ENCODE assay signal across 16 cellular contexts in the genomic region with DNA sequence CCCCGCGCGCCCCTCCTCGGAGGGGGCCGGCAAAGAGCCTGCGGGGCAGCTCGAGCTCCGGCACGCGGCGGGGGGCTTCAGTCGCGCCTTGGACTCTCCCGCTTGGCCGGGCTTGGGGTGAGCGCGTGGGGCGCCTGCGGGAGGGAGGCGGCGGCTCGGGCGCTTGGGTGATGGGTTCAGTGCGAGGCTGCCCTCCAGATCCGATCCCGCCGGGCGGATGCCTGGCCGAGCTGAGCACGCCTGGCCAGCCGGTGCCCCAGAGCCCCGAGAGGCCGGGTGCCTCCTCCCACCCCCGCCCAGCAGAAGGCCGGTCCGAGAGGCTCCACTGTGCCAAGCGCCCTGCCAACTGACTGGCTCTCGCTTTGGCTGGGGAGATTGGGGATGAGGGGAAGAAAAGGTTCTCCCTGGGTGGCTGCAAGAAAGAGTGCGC. TPM values are rescaled to one million over a fixed set of nuclear protein-coding genes. Genes with fewer than 3 reads are reported as not detected.
DNase-seq lines count a peak whose midpoint lies in the region; ATAC-seq and TF ChIP-seq lines count a peak whose summit lies in the region.
"Had no signal": no experiment of that assay in that cellular context is flagged by ENCODE, and none has a peak within 500 bp of the region (broad histone marks: within the 10 kb centered on the region; RNA-seq: fewer than 3 reads in every experiment).

No MANE protein-coding gene starts in this region.

- intact Hi-C loops in prostate gland (cut with DNase I) = loop anchor here (10.0 kb wide), 1 partner anchor 406 kb away; no protein-coding TSS in a partner anchor

- no peak for TF ChIP-seq CTCF in BE2C (IDR thresholded peaks at IDR 0.05; ENCODE audit: low read depth, low read length)
- TF ChIP-seq CTCF in prostate gland (IDR thresholded peaks at IDR 0.05) = no peak

- DNase-seq in BE2C (peak; percentile 6), SJSA1 (ENCODE audit: low read depth in 1 of 2, low spot score in 2 of 2) (no peak), prostate gland (ENCODE audit: low spot score) (no peak), NCI-H2196 treated with DMSO at 0.1 percent for 48 hours (lab: John Stamatoyannopoulos, UW; ENCODE audit: unreplicated experiment) (no peak)
- DNase-seq in effector CD4-positive, alpha-beta T cell = no peak
- DNase-seq: activated CD4-positive, alpha-beta T cell treated with anti-CD3 and anti-CD28 coated beads, Interleukin-2, amount 50 U/mL, for 4 hours; activated naive CD4-positive, alpha-beta T cell treated with anti-CD3 and anti-CD28 coated beads for 36 hours; effector CD8-positive, alpha-beta T cell; HCEC 1CT; MM.1S; NCI-H774; SW 1271 had no signal

- H3K36me3 ChIP-seq in BE2C = no peaks in the 10 kb centered on the region
- H3K36me3 ChIP-seq in SJSA1 = no peaks in the 10 kb centered on the region
- H3K36me3 ChIP-seq in prostate gland = no peaks in the 10 kb centered on the region
- H3K36me3 ChIP-seq: BLaER1 treated with 17β-estradiol and CSF1 and Interleukin-3, amounts not matched to agents 10 nM and 100 nM had no signal

- TF ChIP-seq POLR2A in prostate gland (IDR thresholded peaks at IDR 0.05) = no peak

- H3K4me3 ChIP-seq in BE2C (ENCODE audit: low read depth, low read length) = no peak overlapping the region; the same call in 1 of the 2 replicates
- H3K4me3 ChIP-seq in SJSA1 = peak overlapping the region; percentile 37
- peak overlapping the region; percentile 58 for H3K4me3 ChIP-seq in iPS-18c (ENCODE audit: insufficient read depth, low read depth, low read length)
- peak overlapping the region; percentile 14 to 19 for H3K4me3 ChIP-seq in prostate gland
- H3K4me3 ChIP-seq: BLaER1 treated with 17β-estradiol and CSF1 and Interleukin-3, amounts not matched to agents 10 nM and 100 nM had no signal

- H3K9me3 ChIP-seq in BE2C (no peaks in the 10 kb centered on the region), SJSA1 (replicated peaks) (no peaks in the 10 kb centered on the region), iPS-18c (ENCODE audit: control insufficient read depth, insufficient read depth, low read length) (no peaks in the 10 kb centered on the region), prostate gland (no peaks in the 10 kb centered on the region)

- H3K27ac ChIP-seq in SJSA1 = no peak overlapping the region
- H3K27ac ChIP-seq in prostate gland = no peak overlapping the region
- H3K27ac ChIP-seq: BLaER1 treated with 17β-estradiol and CSF1 and Interleukin-3, amounts not matched to agents 10 nM and 100 nM had no signal

- WGBS in prostate gland = 3% methylated on average over 3 of the region's 39 CpGs

- ATAC-seq in GM18873 (IDR thresholded peaks at IDR 0.05; ENCODE audit: low FRiP score, unreplicated experiment) (no peak), GM21825 (IDR thresholded peaks at IDR 0.05; ENCODE audit: unreplicated experiment) (no peak)

- peaks cover 54% of the 10 kb centered on the region for H3K27me3 ChIP-seq in BE2C
- peaks cover 25% of the 10 kb centered on the region for H3K27me3 ChIP-seq in SJSA1 (replicated peaks)
- H3K27me3 ChIP-seq in prostate gland (replicated peaks; ENCODE audit: insufficient read depth) = peaks cover 11% of the 10 kb centered on the region
- H3K27me3 ChIP-seq: BLaER1 treated with 17β-estradiol and CSF1 and Interleukin-3, amounts not matched to agents 10 nM and 100 nM had no signal

- H3K4me1 ChIP-seq in BE2C = no peaks in the 10 kb centered on the region
- peaks cover 18% of the 10 kb centered on the region for H3K4me1 ChIP-seq in SJSA1 (replicated peaks)
- no peaks in the 10 kb centered on the region for H3K4me1 ChIP-seq in prostate gland (replicated peaks)
- H3K4me1 ChIP-seq: BLaER1 treated with 17β-estradiol and CSF1 and Interleukin-3, amounts not matched to agents 10 nM and 100 nM had no signal

RNA-seq across cellular contexts. Expression of gene NXPH2, which starts 0.3 kb away (rescaled TPM):
- polyA plus RNA-seq in BE2C (2012; ENCODE audit: insufficient read depth, insufficient read length, low read depth) = not detected
- total RNA-seq in SJSA1 (2014; rRNA removed; shearing (Covaris generic)) = 6.1 and 8.3 TPM in 2 replicates
- total RNA-seq in prostate gland = not detected
- total RNA-seq: activated naive CD4-positive, alpha-beta T cell treated with anti-CD3 and anti-CD28 coated beads for 36 hours had no signal
